1 cellular context compared by ENCODE assay signal in the genomic region with DNA sequence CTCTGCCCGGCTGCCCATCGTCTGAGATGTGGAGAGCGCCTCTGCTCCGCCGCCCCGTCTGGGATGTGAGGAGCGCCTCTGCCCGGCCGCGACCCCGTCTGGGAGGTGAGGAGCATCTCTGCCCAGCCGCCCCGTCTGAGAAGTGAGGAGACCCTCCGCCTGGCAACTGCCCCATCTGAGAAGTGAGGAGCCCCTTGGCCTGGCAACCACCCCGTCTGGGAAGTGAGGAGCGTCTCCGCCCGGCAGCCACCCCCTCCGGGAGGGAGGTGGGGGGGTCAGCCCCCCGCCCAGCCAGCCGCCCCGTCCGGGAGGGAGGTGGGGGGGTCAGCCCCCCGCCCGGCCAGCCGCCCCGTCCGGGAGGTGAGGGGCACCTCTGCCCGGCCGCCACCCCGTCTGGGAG. TPM values are rescaled to one million over a fixed set of nuclear protein-coding genes. Genes with fewer than 3 reads are reported as not detected.
"Had no signal": no experiment of that assay in that cellular context is flagged by ENCODE, and none has a peak within 500 bp of the region (broad histone marks: within the 10 kb centered on the region; RNA-seq: fewer than 3 reads in every experiment).

No MANE protein-coding gene starts in this region.

RNA-seq across cellular contexts. Expression of a gene that starts 28.0 kb away (rescaled TPM):
- total RNA-seq: HepG2 had no signal
